11 cellular contexts compared by ENCODE assay signal in genomic region chr9:68974431-68974830, GRCh38. TPM values are rescaled to one million over a fixed set of nuclear protein-coding genes. Genes with fewer than 3 reads are reported as not detected.
DNase-seq lines count a peak whose midpoint lies in the region; ATAC-seq and TF ChIP-seq lines count a peak whose summit lies in the region.
"Had no signal": no experiment of that assay in that cellular context is flagged by ENCODE, and none has a peak within 500 bp of the region (broad histone marks: within the 10 kb centered on the region; RNA-seq: fewer than 3 reads in every experiment).

No MANE protein-coding gene starts in this region.

- H3K9me3 ChIP-seq in T-helper 17 cell (ENCODE audit: control insufficient read depth, low read length, poor library complexity, severe bottlenecking), result no peaks in the 10 kb centered on the region
- no peaks in the 10 kb centered on the region for H3K9me3 ChIP-seq in thoracic aorta
- H3K9me3 ChIP-seq: BE2C had no signal

- peak overlapping the region; percentile 53 for H3K4me3 ChIP-seq in thoracic aorta

- no peaks in the 10 kb centered on the region for H3K4me1 ChIP-seq in thoracic aorta (ENCODE audit: control insufficient read depth in 1 of 2, low read depth in 2 of 2)
- H3K4me1 ChIP-seq in foreskin keratinocyte, result no peaks in the 10 kb centered on the region
- H3K4me1 ChIP-seq: BE2C had no signal

- no peak overlapping the region for H3K27ac ChIP-seq in thoracic aorta
- H3K27ac ChIP-seq in foreskin keratinocyte, result no peak overlapping the region

- intact Hi-C loops in Right ventricle myocardium inferior (cut with DNase I), result no loop called here
- intact Hi-C loops in cardiac septum (cut with DNase I), result no loop called here

- TF ChIP-seq CTCF in thoracic aorta (IDR thresholded peaks at IDR 0.05) (no peak), foreskin keratinocyte (conservative IDR thresholded peaks at IDR 0.05) (no peak)

- H3K36me3 ChIP-seq in thoracic aorta, result no peaks in the 10 kb centered on the region
- H3K36me3 ChIP-seq: BE2C had no signal

- H3K27me3 Mint-ChIP-seq in T-helper 17 cell, result peaks cover 2% of the 10 kb centered on the region

- H3K36me3 Mint-ChIP-seq in T-helper 17 cell (ENCODE audit: low read depth), result peaks cover 2% of the 10 kb centered on the region

- DNase-seq in Right ventricle myocardium inferior (ENCODE audit: missing footprints), result no peak
- no peak for DNase-seq in cardiac septum (ENCODE audit: low spot score)
- DNase-seq in T-helper 17 cell, result no peak
- no peak for DNase-seq in thoracic aorta (ENCODE audit: low spot score)
- no peak for DNase-seq in SIG-M5 treated with dmso at 0.1 percent for 504 hours (lab: John Stamatoyannopoulos, UW; ENCODE audit: unreplicated experiment)
- DNase-seq in foreskin keratinocyte, result no peak
- no peak for DNase-seq in NCI-H1048 (lab: John Stamatoyannopoulos, UW)
- DNase-seq: BE2C, PC-3 had no signal

- no peak overlapping the region for H3K27ac Mint-ChIP-seq in T-helper 17 cell

- H3K27me3 ChIP-seq in thoracic aorta (replicated peaks; ENCODE audit: insufficient read depth), result no peaks in the 10 kb centered on the region
- H3K27me3 ChIP-seq in foreskin keratinocyte, result no peaks in the 10 kb centered on the region
- H3K27me3 ChIP-seq: BE2C had no signal

- H3K4me1 Mint-ChIP-seq in T-helper 17 cell, result peaks cover 7% of the 10 kb centered on the region

- no peak overlapping the region for H3K4me3 Mint-ChIP-seq in T-helper 17 cell

- ATAC-seq in Right ventricle myocardium inferior (peak; percentile 26), HG02642 (IDR thresholded peaks at IDR 0.05; ENCODE audit: poor library complexity, unreplicated experiment) (peak; percentile 90), T-helper 17 cell (peak; percentile 28), thoracic aorta (ENCODE audit: insufficient number of reproducible peaks, low FRiP score, low read depth) (no peak), foreskin keratinocyte (no peak)
- ATAC-seq: PC-3 had no signal

RNA-seq across cellular contexts. Expression of gene PRKACG, which starts 39.5 kb away (rescaled TPM):
- total RNA-seq in Right ventricle myocardium inferior (not detected), cardiac septum (not detected), T-helper 17 cell (not detected), thoracic aorta (not detected), foreskin keratinocyte (not detected in 2 replicates)
- polyA plus RNA-seq in foreskin keratinocyte, result not detected in 2 replicates
- total RNA-seq: glomerular endothelial cell, PC-3 had no signal

Comparison
In these comparisons a context has a peak if more than half of its experiments do, and no peak if none do; other contexts are left out.
1. ATAC-seq: peak in Right ventricle myocardium inferior (single experiment), HG02642 (single experiment) and T-helper 17 cell (single experiment); none in thoracic aorta (single experiment) and foreskin keratinocyte (single experiment).